Comparison of ENCODE assay signal across 10 cellular contexts in genomic region chr15:77440378-77440999, GRCh38. TPM values are rescaled to one million over a fixed set of nuclear protein-coding genes. Genes with fewer than 3 reads are reported as not detected.
DNase-seq lines count a peak whose midpoint lies in the region; ATAC-seq and TF ChIP-seq lines count a peak whose summit lies in the region.
"Had no signal": no experiment of that assay in that cellular context is flagged by ENCODE, and none has a peak within 500 bp of the region (broad histone marks: within the 10 kb centered on the region; RNA-seq: fewer than 3 reads in every experiment).

No MANE protein-coding gene starts in this region.

- H2BK15ac ChIP-seq in IMR-90 (ENCODE audit: low read depth, low read length), result no peak overlapping the region

- TF ChIP-seq CTCF in IMR-90 (conservative IDR thresholded peaks at IDR 0.05; ENCODE audit: low read depth, low read length), result no peak
- TF ChIP-seq CTCF in prostate gland (IDR thresholded peaks at IDR 0.05), result no peak
- TF ChIP-seq CTCF in CD8-positive, alpha-beta T cell (IDR thresholded peaks at IDR 0.05), result no peak

- H3K27ac Mint-ChIP-seq in immature natural killer cell, result peak overlapping the region in 2 of 6 donors; percentile 9 to 17
- H3K27ac Mint-ChIP-seq in CD8-positive, alpha-beta T cell, result no peak overlapping the region

- DNase-seq in HCEC 1CT (peak; percentile 82), IMR-90 (peak; percentile 70), immature natural killer cell (peak; percentile 4 to 16 (median 8)), NCI-H82 (lab: John Stamatoyannopoulos, UW) (no peak), prostate gland (ENCODE audit: low spot score) (no peak), pons (ENCODE audit: low spot score) (no peak)
- DNase-seq in CD8-positive, alpha-beta T cell, result no peak

- H3K4me1 Mint-ChIP-seq in immature natural killer cell, result peaks cover 33 to 70% of the 10 kb centered on the region in 2 donors
- H3K4me1 Mint-ChIP-seq in CD8-positive, alpha-beta T cell (ENCODE audit: low read depth), result peaks cover 67% of the 10 kb centered on the region

- TF ChIP-seq POLR2A in IMR-90 (IDR thresholded peaks at IDR 0.05; ENCODE audit: low read depth, low read length) (no peak), prostate gland (IDR thresholded peaks at IDR 0.05) (no peak)

- H3K79me1 ChIP-seq in IMR-90 (ENCODE audit: low read depth in 1 of 2, low read length in 2 of 2), result peaks cover 12 to 49% of the 10 kb centered on the region in 2 experiments; a peak in 3 of 4 replicates

- H3K4me1 ChIP-seq in IMR-90 (ENCODE audit: control insufficient read depth, insufficient read depth, low read length), result 0 out of 2 replicates have a peak, but pooled peaks cover 2% of the 10 kb centered on the region
- H3K4me1 ChIP-seq in prostate gland (replicated peaks), result no peaks in the 10 kb centered on the region
- H3K4me1 ChIP-seq in CD8-positive, alpha-beta T cell (ENCODE audit: insufficient read depth, low read length), result peaks cover 18% of the 10 kb centered on the region

- no peak overlapping the region for H3K23ac ChIP-seq in IMR-90 (ENCODE audit: low read depth, low read length)

- BruUV-seq in IMR-90 (replicated peaks; lab: Mats Ljungman, UMichigan), result no TSS peak

- H3K4ac ChIP-seq in IMR-90 (ENCODE audit: low read depth, low read length), result no peak overlapping the region

- peaks cover 24% of the 10 kb centered on the region; the same call in 1 of the 2 replicates for H4K20me1 ChIP-seq in IMR-90 (ENCODE audit: insufficient read depth, low read length)

- no peaks in the 10 kb centered on the region for H3K36me3 ChIP-seq in IMR-90 (ENCODE audit: control insufficient read depth, insufficient read depth, low read length)
- no peaks in the 10 kb centered on the region for H3K36me3 ChIP-seq in prostate gland
- no peaks in the 10 kb centered on the region for H3K36me3 ChIP-seq in CD8-positive, alpha-beta T cell (ENCODE audit: insufficient read depth, low read length)
- H3K36me3 ChIP-seq: cardiac muscle cell had no signal

- in situ Hi-C loops in IMR-90 (cut with MboI; ENCODE audit: low sequenced_read_pairs), result no loop called here

- H2AK9ac ChIP-seq in IMR-90 (replicated peaks; ENCODE audit: low read depth, low read length, poor library complexity), result no peak overlapping the region

- H3K9me1 ChIP-seq in IMR-90 (ENCODE audit: insufficient read depth, low read length), result no peaks in the 10 kb centered on the region

- no peak overlapping the region for H2BK20ac ChIP-seq in IMR-90 (ENCODE audit: low read depth, low read length)

- no peak overlapping the region for H2BK120ac ChIP-seq in IMR-90 (ENCODE audit: low read depth, low read length)

- H3K27ac ChIP-seq in IMR-90 (ENCODE audit: insufficient read depth, low read length), result no peak overlapping the region
- no peak overlapping the region for H3K27ac ChIP-seq in prostate gland
- H3K27ac ChIP-seq in CD8-positive, alpha-beta T cell (ENCODE audit: low read depth, low read length), result no peak overlapping the region
- H3K27ac ChIP-seq: cardiac muscle cell had no signal

- H3K14ac ChIP-seq in IMR-90 (replicated peaks; ENCODE audit: low read depth, low read length), result no peak overlapping the region

- dilution Hi-C loops in IMR-90 (cut with HindIII; ENCODE audit: low sequenced_read_pairs, unreplicated experiment), result no loop called here

- POLR2A ChIA-PET in IMR-90 (lab: Charles Lee; ENCODE audit: unreplicated experiment), result no interaction called here
- POLR2A ChIA-PET in CD8-positive, alpha-beta T cell (lab: Charles Lee), result no interaction called here

- WGBS in IMR-90 (ENCODE audit: extremely low coverage in 2 of 2, insufficient read length in 1 of 2), 2 experiments, result no CpG with 5 or more reads among the region's 3 CpGs
- 66% methylated on average over 3 of the region's 3 CpGs for WGBS in prostate gland

- peak overlapping the region in 1 of 5 donors; percentile 9 for H3K4me3 Mint-ChIP-seq in immature natural killer cell
- H3K4me3 Mint-ChIP-seq in CD8-positive, alpha-beta T cell, result no peak overlapping the region

- no peak overlapping the region for H4K91ac ChIP-seq in IMR-90 (ENCODE audit: insufficient read depth, low read depth, low read length)

- no peaks in the 10 kb centered on the region for H3K27me3 Mint-ChIP-seq in immature natural killer cell (ENCODE audit: low read depth in 3 of 3)
- no peaks in the 10 kb centered on the region for H3K27me3 Mint-ChIP-seq in CD8-positive, alpha-beta T cell (ENCODE audit: low read depth)

- H3K4me3 ChIP-seq in IMR-90 (ENCODE audit: insufficient read depth, low read depth, low read length) (no peak overlapping the region), prostate gland (no peak overlapping the region)
- no peak overlapping the region for H3K4me3 ChIP-seq in CD8-positive, alpha-beta T cell (ENCODE audit: low read depth, low read length)
- H3K4me3 ChIP-seq: cardiac muscle cell had no signal

- no peak overlapping the region for H4K5ac ChIP-seq in IMR-90 (ENCODE audit: low read depth, low read length)

- H2AFZ ChIP-seq in IMR-90 (replicated peaks; ENCODE audit: low read length, poor library complexity), result no peak overlapping the region

- no peak overlapping the region for H2BK5ac ChIP-seq in IMR-90 (ENCODE audit: low read depth, low read length, poor library complexity, severe bottlenecking)

- no peak overlapping the region for H3K56ac ChIP-seq in IMR-90 (ENCODE audit: extremely low read depth, insufficient read depth, low read length)

- H3K27me3 ChIP-seq in IMR-90 (ENCODE audit: control insufficient read depth, insufficient read depth, low read length), result no peaks in the 10 kb centered on the region
- H3K27me3 ChIP-seq in prostate gland (replicated peaks; ENCODE audit: insufficient read depth), result no peaks in the 10 kb centered on the region
- H3K27me3 ChIP-seq in CD8-positive, alpha-beta T cell (ENCODE audit: insufficient read depth, low read length), result no peaks in the 10 kb centered on the region
- H3K27me3 ChIP-seq: cardiac muscle cell had no signal

- H3K9me3 ChIP-seq in IMR-90 (ENCODE audit: control insufficient read depth, insufficient read depth, low read length) (no peaks in the 10 kb centered on the region), prostate gland (no peaks in the 10 kb centered on the region)
- H3K9me3 ChIP-seq in CD8-positive, alpha-beta T cell (ENCODE audit: low read length), result no peaks in the 10 kb centered on the region

- no peak overlapping the region for H3K9ac ChIP-seq in IMR-90 (ENCODE audit: low read depth, low read length)

- ATAC-seq in GM18517 (IDR thresholded peaks at IDR 0.05; ENCODE audit: unreplicated experiment), result peak; percentile 78
- ATAC-seq in IMR-90 (ENCODE audit: low read depth), result peak; percentile 90
- no peak for ATAC-seq in CD8-positive, alpha-beta T cell
- ATAC-seq: left lobe of liver had no signal

- no peak overlapping the region for H2AK5ac ChIP-seq in IMR-90 (ENCODE audit: low read depth, low read length)

- intact Hi-C loops in IMR-90 (cut with micrococcal nuclease), result no loop called here
- intact Hi-C loops in prostate gland (cut with DNase I), result no loop called here
- intact Hi-C loops in CD8-positive, alpha-beta T cell (cut with DNase I, micrococcal nuclease), result no loop called here

- H4K8ac ChIP-seq in IMR-90 (ENCODE audit: low read depth in 2 of 2, low read length in 2 of 2), result no peak overlapping the region

- TF ChIP-seq RAD21 in IMR-90 (IDR thresholded peaks at IDR 0.05; ENCODE audit: low read length), result no peak; the same call in 1 of the 2 replicates

- peak overlapping the region; percentile 70; the same call in 1 of the 2 replicates for H3K4me2 ChIP-seq in IMR-90 (ENCODE audit: low read depth, low read length)

- CTCF ChIA-PET in IMR-90 (lab: Yijun Ruan, JAX), result interaction anchor here (0.5 kb wide), 1 partner anchor 22 kb away, joined by 3 read pairs; no protein-coding TSS in a partner anchor
- CTCF ChIA-PET in CD8-positive, alpha-beta T cell (lab: Charles Lee), result interaction anchor here (0.8 to 1.9 kb wide), 2 partner anchors 103 to 130 kb away, joined by 3 to 6 read pairs; no protein-coding TSS in a partner anchor

- no peaks in the 10 kb centered on the region for H3K36me3 Mint-ChIP-seq in immature natural killer cell
- H3K36me3 Mint-ChIP-seq in CD8-positive, alpha-beta T cell, result peaks cover 1% of the 10 kb centered on the region

- H3K18ac ChIP-seq in IMR-90 (ENCODE audit: low read depth, low read length), result no peak overlapping the region; the same call in 1 of the 2 replicates

- H3K9me3 Mint-ChIP-seq in immature natural killer cell, result no peaks in the 10 kb centered on the region
- H3K9me3 Mint-ChIP-seq in CD8-positive, alpha-beta T cell, result no peaks in the 10 kb centered on the region

TF ChIP-seq in IMR-90, 13 proteins besides CTCF, POLR2A, EP300 and RAD21:
- TF ChIP-seq MAZ (IDR thresholded peaks at IDR 0.05; ENCODE audit: borderline replicate concordance, low read depth, low read length) (no peak), MXI1 (IDR thresholded peaks at IDR 0.05; ENCODE audit: borderline replicate concordance, low read depth, low read length) (no peak), RCOR1 (IDR thresholded peaks at IDR 0.05; ENCODE audit: insufficient replicate concordance, low read length) (no peak), MAFK (IDR thresholded peaks at IDR 0.05; ENCODE audit: low read depth, low read length) (0 out of 2 replicates have a peak, but pooled peaks have one; percentile 3), FOS (IDR thresholded peaks at IDR 0.05; ENCODE audit: low read depth, low read length) (peak; percentile 55)

RNA-seq across cellular contexts. Expression of gene HMG20A, which starts 19.8 kb away (rescaled TPM):
- 25.3 and 28.6 TPM in 2 replicates for total RNA-seq in IMR-90 (2012; rRNA removed)
- polyA plus RNA-seq in IMR-90 (2012; rRNA removed), result 22.0 and 22.3 TPM in 2 replicates
- 7.2 and 10.0 TPM in 2 replicates for polyA plus RNA-seq in IMR-90 (2012; cell fraction: cytosol; rRNA removed)
- polyA plus RNA-seq in IMR-90 (2012; cell fraction: nucleus; rRNA removed; ENCODE audit: low replicate concordance), result 13.0 and 45.0 TPM in 2 replicates
- 10 to 100 TPM; 26.8 to 56.2 (median 53.1) TPM for polyA plus RNA-seq in immature natural killer cell
- 10 to 100 TPM; 15.9 to 51.4 TPM for total RNA-seq in prostate gland
- total RNA-seq in CD8-positive, alpha-beta T cell, result 10 to 100 TPM; 20.6 to 23.4 TPM

RNA-seq across cellular contexts. Expression of gene PEAK1, which starts 20.6 kb away (rescaled TPM):
- total RNA-seq in IMR-90 (2012; rRNA removed), result 43.9 and 49.2 TPM in 2 replicates
- 21.5 TPM in 2 replicates for polyA plus RNA-seq in IMR-90 (2012; rRNA removed)
- polyA plus RNA-seq in IMR-90 (2012; cell fraction: cytosol; rRNA removed), result 9.7 and 11.4 TPM in 2 replicates
- 15.4 and 44.4 TPM in 2 replicates for polyA plus RNA-seq in IMR-90 (2012; cell fraction: nucleus; rRNA removed; ENCODE audit: low replicate concordance)
- 1 to 10 TPM in 2 of 3 donors, under 1 TPM in 1; 0.77 to 7.2 (median 2.5) TPM for polyA plus RNA-seq in immature natural killer cell
- total RNA-seq in prostate gland, result 100 to 1,000 TPM in 1 of 2 donors, 10 to 100 TPM in 1; 11.3 to 108 TPM
- total RNA-seq in CD8-positive, alpha-beta T cell, result 10 to 100 TPM; 12.4 to 15.7 TPM

Comparison
In these comparisons a context has a peak if more than half of its experiments do, and no peak if none do; other contexts are left out.
1. DNase-seq: peak in HCEC 1CT (single experiment), IMR-90 (single experiment) and immature natural killer cell (3 of 3); none in NCI-H82 (single experiment), prostate gland (single experiment), pons (single experiment) and CD8-positive, alpha-beta T cell (0 of 7).